Comparison of ENCODE assay signal across 19 cellular contexts in genomic region chr1:164746677-164747076, GRCh38.
DNase-seq lines count a peak whose midpoint lies in the region; ATAC-seq and TF ChIP-seq lines count a peak whose summit lies in the region.
"Had no signal": no experiment of that assay in that cellular context is flagged by ENCODE, and none has a peak within 500 bp of the region (broad histone marks: within the 10 kb centered on the region; RNA-seq: fewer than 3 reads in every experiment).

No MANE protein-coding gene starts in this region.

- no peak overlapping the region for H3K4me3 ChIP-seq in adrenal gland
- no peak overlapping the region for H3K4me3 ChIP-seq in gastroesophageal sphincter
- H3K4me3 ChIP-seq in uterus, result no peak overlapping the region
- H3K4me3 ChIP-seq: K562, SJCRH30 had no signal

- intact Hi-C loops in adrenal gland (cut with DNase I) (no loop called here), uterus (cut with DNase I; ENCODE audit: low total_unique reads) (no loop called here), sciatic nerve (cut with DNase I) (no loop called here)

- H3K9me3 ChIP-seq in adrenal gland (replicated peaks in 1 of 3), result no peaks in the 10 kb centered on the region
- no peaks in the 10 kb centered on the region for H3K9me3 ChIP-seq in gastroesophageal sphincter
- no peaks in the 10 kb centered on the region for H3K9me3 ChIP-seq in uterus
- H3K9me3 ChIP-seq: BE2C had no signal

- no peaks in the 10 kb centered on the region for H3K27me3 Mint-ChIP-seq in progenitor cell of endocrine pancreas

- 33 to 44% (median 44%) methylated on average over 3 of the region's 3 CpGs for WGBS in adrenal gland, 4 donors
- 78 to 93% methylated on average over 2 of the region's 3 CpGs for WGBS in gastroesophageal sphincter (ENCODE audit: low coverage in 1 of 2), 2 donors

- H3K27ac ChIP-seq in adrenal gland, result peak overlapping the region; percentile 6 to 96 (median 86)
- peak overlapping the region in 3 of 4 donors; percentile 37 to 89 (median 85) for H3K27ac ChIP-seq in gastroesophageal sphincter
- peak overlapping the region; percentile 91 to 93 for H3K27ac ChIP-seq in uterus
- H3K27ac ChIP-seq: SJCRH30 had no signal

- H3K36me3 Mint-ChIP-seq in progenitor cell of endocrine pancreas (ENCODE audit: insufficient read depth), result peaks cover 4% of the 10 kb centered on the region

- H3K4me1 ChIP-seq in adrenal gland (replicated peaks in 1 of 2), result peaks cover 24 to 50% of the 10 kb centered on the region in 2 donors
- peaks cover 8 to 87% (median 18%) of the 10 kb centered on the region in 3 donors for H3K4me1 ChIP-seq in gastroesophageal sphincter
- peaks cover 5 to 14% of the 10 kb centered on the region in 2 donors for H3K4me1 ChIP-seq in uterus
- H3K4me1 ChIP-seq: BE2C had no signal

- DNase-seq in adrenal gland (peak in 1 of 7 donors; percentile 47), progenitor cell of endocrine pancreas (ENCODE audit: low spot score, unreplicated experiment) (no peak), uterus (no peak), MV-4-11 (lab: John Stamatoyannopoulos, UW) (no peak), sciatic nerve (ENCODE audit: low spot score) (no peak), erythroblast (lab: John Stamatoyannopoulos, UW) (no peak)
- DNase-seq: BE2C; Calu3; CD4-positive, alpha-beta T cell; HCEC 1CT; NCI-H1417 treated with DMSO at 0.1 percent for 48 hours; NCI-H2029; NCI-H2171; NCI-H748 treated with DMSO at 0.1 percent for 48 hours; PC-3; SJCRH30 had no signal

- H3K4me3 Mint-ChIP-seq in progenitor cell of endocrine pancreas (ENCODE audit: low read depth), result no peak overlapping the region
- H3K4me3 Mint-ChIP-seq: CD4-positive, alpha-beta T cell had no signal

- no peak for TF ChIP-seq EP300 in gastroesophageal sphincter (IDR thresholded peaks at IDR 0.05)

- peak overlapping the region; percentile 24 for H3K27ac Mint-ChIP-seq in progenitor cell of endocrine pancreas
- H3K27ac Mint-ChIP-seq: CD4-positive, alpha-beta T cell had no signal

- no peak for TF ChIP-seq CTCF in adrenal gland (IDR thresholded peaks at IDR 0.05)
- no peak for TF ChIP-seq CTCF in gastroesophageal sphincter (IDR thresholded peaks at IDR 0.05)
- no peak for TF ChIP-seq CTCF in progenitor cell of endocrine pancreas (IDR thresholded peaks at IDR 0.05; ENCODE audit: unreplicated experiment)
- no peak for TF ChIP-seq CTCF in uterus (IDR thresholded peaks at IDR 0.05)

- no peak for TF ChIP-seq POLR2A in adrenal gland (IDR thresholded peaks at IDR 0.05)
- no peak for TF ChIP-seq POLR2A in gastroesophageal sphincter (IDR thresholded peaks at IDR 0.05)
- TF ChIP-seq POLR2A in uterus (IDR thresholded peaks at IDR 0.05), result no peak
- TF ChIP-seq POLR2A in erythroblast (IDR thresholded peaks at IDR 0.05; ENCODE audit: low read length), result no peak

- H3K4me1 Mint-ChIP-seq in progenitor cell of endocrine pancreas (ENCODE audit: low read depth), result peaks cover 17% of the 10 kb centered on the region

- H3K9me3 Mint-ChIP-seq in progenitor cell of endocrine pancreas (ENCODE audit: low read depth), result no peaks in the 10 kb centered on the region
- H3K9me3 Mint-ChIP-seq: CD4-positive, alpha-beta T cell had no signal

- H3K27me3 ChIP-seq in adrenal gland (no peaks in the 10 kb centered on the region), gastroesophageal sphincter (no peaks in the 10 kb centered on the region), uterus (no peaks in the 10 kb centered on the region)
- H3K27me3 ChIP-seq: BE2C, SJCRH30 had no signal

- H3K36me3 ChIP-seq in adrenal gland (replicated peaks in 1 of 2), result no peaks in the 10 kb centered on the region
- H3K36me3 ChIP-seq in gastroesophageal sphincter, result no peaks in the 10 kb centered on the region
- H3K36me3 ChIP-seq in uterus, result no peaks in the 10 kb centered on the region
- H3K36me3 ChIP-seq: BE2C, SJCRH30 had no signal

- no peak for ATAC-seq in gastroesophageal sphincter
- no peak for ATAC-seq in sciatic nerve
- no peak for ATAC-seq in HG03280 (IDR thresholded peaks at IDR 0.05; ENCODE audit: unreplicated experiment)
- ATAC-seq: K562, PC-3 had no signal
